Comparison of ENCODE assay signal across 8 cellular contexts in the genomic region with DNA sequence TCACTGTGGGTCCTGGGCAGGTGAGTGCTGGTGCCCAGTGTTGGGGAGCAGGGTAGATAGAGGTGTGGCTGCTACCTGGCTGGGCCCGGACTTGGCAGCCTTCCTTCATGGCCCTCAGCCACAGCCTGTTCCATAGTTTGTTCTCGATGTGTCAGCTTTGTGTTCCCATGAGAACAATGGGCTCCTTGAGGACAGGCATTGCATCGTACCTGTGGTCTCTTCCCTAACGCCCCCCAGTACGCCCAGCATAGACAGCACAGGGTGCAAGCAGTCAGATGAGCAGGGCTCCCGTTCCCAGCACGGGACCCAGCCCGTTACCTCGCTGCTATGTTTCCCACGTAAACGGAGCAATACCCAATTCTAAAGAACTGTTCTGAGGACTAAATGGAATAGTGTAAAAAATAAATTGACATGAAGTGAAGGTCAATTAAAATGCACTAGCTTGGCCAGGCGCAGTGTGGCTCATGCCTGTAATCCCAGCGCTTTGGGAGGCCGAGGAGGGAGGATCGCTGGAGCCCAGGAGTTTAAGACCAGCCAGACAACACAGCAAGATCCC. TPM values are rescaled to one million over a fixed set of nuclear protein-coding genes. Genes with fewer than 3 reads are reported as not detected.
DNase-seq lines count a peak whose midpoint lies in the region; ATAC-seq and TF ChIP-seq lines count a peak whose summit lies in the region.

No MANE protein-coding gene starts in this region.

- H3K9me3 ChIP-seq in HEK293 (ENCODE audit: control insufficient read depth, insufficient read depth, low read depth, low read length) (no peaks in the 10 kb centered on the region), iPS-18c (ENCODE audit: control insufficient read depth, insufficient read depth, low read length) (no peaks in the 10 kb centered on the region)

- H3K36me3 Mint-ChIP-seq in activated T-helper 1 cell treated with anti-CD3 and anti-CD28 coated beads, Interleukin-12 subunit alpha, Interleukin-12 subunit beta, Interleukin-2, Interleukin-4 antibody, amounts not matched to agents 30 ng/mL and 10 ng/mL and 1 ng/mL, durations not matched to agents 14 hours and 24 hours and 36 hours (ENCODE audit: low read depth): peaks cover 21% of the 10 kb centered on the region
- peaks cover 28% of the 10 kb centered on the region for H3K36me3 Mint-ChIP-seq in stimulated activated effector memory CD8-positive, alpha-beta T cell treated with anti-CD3 and anti-CD28 coated beads, Interleukin-12 subunit alpha, Interleukin-12 subunit beta, amount 100 ng/mL, for 72 hours

- H3K9me3 Mint-ChIP-seq in activated T-helper 1 cell treated with anti-CD3 and anti-CD28 coated beads, Interleukin-12 subunit alpha, Interleukin-12 subunit beta, Interleukin-2, Interleukin-4 antibody, amounts not matched to agents 30 ng/mL and 10 ng/mL and 1 ng/mL, durations not matched to agents 14 hours and 24 hours and 36 hours: no peaks in the 10 kb centered on the region
- H3K9me3 Mint-ChIP-seq in stimulated activated effector memory CD8-positive, alpha-beta T cell treated with anti-CD3 and anti-CD28 coated beads, Interleukin-12 subunit alpha, Interleukin-12 subunit beta, amount 100 ng/mL, for 72 hours: no peaks in the 10 kb centered on the region

- no peak for ATAC-seq in stimulated activated effector memory CD8-positive, alpha-beta T cell treated with anti-CD3 and anti-CD28 coated beads, Interleukin-12 subunit alpha, Interleukin-12 subunit beta, amount 100 ng/mL, for 72 hours

- H3K36me3 ChIP-seq in HEK293 (ENCODE audit: control insufficient read depth in 2 of 2, insufficient read depth in 1 of 2, low read length in 2 of 2): peaks cover 0 to 36% of the 10 kb centered on the region in 2 experiments; a peak in 1 of 3 replicates

- CTCF ChIA-PET in HEK293 (lab: Yijun Ruan, JAX): interaction anchor here (1.0 to 15.2 kb wide), 3 partner anchors 11 to 199 kb away, joined by 4 to 333 read pairs (median 12); no protein-coding TSS in a partner anchor
- CTCF ChIA-PET in HEK293T (lab: Yijun Ruan, JAX): no interaction called here

- H3K27ac Mint-ChIP-seq in activated T-helper 1 cell treated with anti-CD3 and anti-CD28 coated beads, Interleukin-12 subunit alpha, Interleukin-12 subunit beta, Interleukin-2, Interleukin-4 antibody, amounts not matched to agents 30 ng/mL and 10 ng/mL and 1 ng/mL, durations not matched to agents 14 hours and 24 hours and 36 hours: peak overlapping the region; percentile 77
- peak overlapping the region; percentile 66 for H3K27ac Mint-ChIP-seq in stimulated activated effector memory CD8-positive, alpha-beta T cell treated with anti-CD3 and anti-CD28 coated beads, Interleukin-12 subunit alpha, Interleukin-12 subunit beta, amount 100 ng/mL, for 72 hours

- no peak for DNase-seq in activated T-helper 1 cell treated with anti-CD3 and anti-CD28 coated beads, Interleukin-12 subunit alpha, Interleukin-12 subunit beta, Interleukin-2, Interleukin-4 antibody, amounts not matched to agents 30 ng/mL and 10 ng/mL and 1 ng/mL, durations not matched to agents 14 hours and 24 hours and 36 hours (ENCODE audit: low spot score)
- no peak for DNase-seq in stimulated activated effector memory CD8-positive, alpha-beta T cell treated with anti-CD3 and anti-CD28 coated beads, Interleukin-12 subunit alpha, Interleukin-12 subunit beta, amount 100 ng/mL, for 72 hours (ENCODE audit: low spot score in 2 of 2)
- DNase-seq in HEK293T (ENCODE audit: extremely low spot score) (no peak), D341Med (ENCODE audit: low spot score) (no peak), GM03348 (ENCODE audit: low spot score) (no peak)
- no peak for DNase-seq in NK-92 treated with Interleukin-12 subunit alpha and Interleukin-12 subunit beta, amount 100 ng/mL, for 24 hours (lab: John Stamatoyannopoulos, UW)

- no peak for TF ChIP-seq CTCF in HEK293 (tag by site-specific recombination; IDR thresholded peaks at IDR 0.05)

- POLR2A ChIA-PET in HEK293 (lab: Yijun Ruan, JAX): interaction anchor here (0.5 to 1.8 kb wide), 5 partner anchors 9 to 877 kb away, joined by 3 to 9 read pairs (median 6); partner anchors contain the start of gene PTTG1IP
- POLR2A ChIA-PET in HEK293T (lab: Yijun Ruan, JAX): interaction anchor here (1.0 to 2.6 kb wide), 3 partner anchors 10 to 169 kb away, joined by 3 to 12 read pairs (median 10); partner anchors contain the start of gene ADARB1

- peaks cover 35% of the 10 kb centered on the region for H3K4me1 Mint-ChIP-seq in activated T-helper 1 cell treated with anti-CD3 and anti-CD28 coated beads, Interleukin-12 subunit alpha, Interleukin-12 subunit beta, Interleukin-2, Interleukin-4 antibody, amounts not matched to agents 30 ng/mL and 10 ng/mL and 1 ng/mL, durations not matched to agents 14 hours and 24 hours and 36 hours (ENCODE audit: low read depth)
- H3K4me1 Mint-ChIP-seq in stimulated activated effector memory CD8-positive, alpha-beta T cell treated with anti-CD3 and anti-CD28 coated beads, Interleukin-12 subunit alpha, Interleukin-12 subunit beta, amount 100 ng/mL, for 72 hours: peaks cover 44% of the 10 kb centered on the region

- H3K27me3 Mint-ChIP-seq in activated T-helper 1 cell treated with anti-CD3 and anti-CD28 coated beads, Interleukin-12 subunit alpha, Interleukin-12 subunit beta, Interleukin-2, Interleukin-4 antibody, amounts not matched to agents 30 ng/mL and 10 ng/mL and 1 ng/mL, durations not matched to agents 14 hours and 24 hours and 36 hours (ENCODE audit: insufficient read depth): no peaks in the 10 kb centered on the region

- peak overlapping the region; percentile 87 for H3K4me3 ChIP-seq in HEK293 (ENCODE audit: low read depth, low read length)
- peak overlapping the region; percentile 95 for H3K4me3 ChIP-seq in iPS-18c (ENCODE audit: insufficient read depth, low read depth, low read length)

- peaks cover 11% of the 10 kb centered on the region; the same call in 1 of the 2 replicates for H3K4me1 ChIP-seq in HEK293 (ENCODE audit: control insufficient read depth, insufficient read depth, low read length)

- intact Hi-C loops in activated T-helper 1 cell treated with anti-CD3 and anti-CD28 coated beads, Interleukin-12 subunit alpha, Interleukin-12 subunit beta, Interleukin-2, Interleukin-4 antibody, amounts not matched to agents 30 ng/mL and 10 ng/mL and 1 ng/mL, durations not matched to agents 14 hours and 24 hours and 36 hours (cut with micrococcal nuclease): loop anchor here (1.0 to 2.0 kb wide), 2 partner anchors 18 to 65 kb away; partner anchors contain the start of gene ITGB2

- H3K27ac ChIP-seq in HEK293 (ENCODE audit: extremely low read depth, low read depth, low read length): peak overlapping the region; percentile 50; the same call in 1 of the 2 replicates

- H3K4me3 Mint-ChIP-seq in activated T-helper 1 cell treated with anti-CD3 and anti-CD28 coated beads, Interleukin-12 subunit alpha, Interleukin-12 subunit beta, Interleukin-2, Interleukin-4 antibody, amounts not matched to agents 30 ng/mL and 10 ng/mL and 1 ng/mL, durations not matched to agents 14 hours and 24 hours and 36 hours: peak overlapping the region; percentile 87
- peak overlapping the region; percentile 84 for H3K4me3 Mint-ChIP-seq in stimulated activated effector memory CD8-positive, alpha-beta T cell treated with anti-CD3 and anti-CD28 coated beads, Interleukin-12 subunit alpha, Interleukin-12 subunit beta, amount 100 ng/mL, for 72 hours

TF ChIP-seq in HEK293, 187 proteins besides CTCF, POLR2A, EP300 and RAD21:
- TF ChIP-seq ZNF140 (tag by site-specific recombination; IDR thresholded peaks at IDR 0.05) (no peak), ZNF324 (tag by site-specific recombination; IDR thresholded peaks at IDR 0.05) (no peak), ZNF837 (tag by site-specific recombination; IDR thresholded peaks at IDR 0.05) (0 out of 2 replicates have a peak, but pooled peaks have one; percentile 14), ZXDB (tag by site-specific recombination; IDR thresholded peaks at IDR 0.05) (no peak), ZNF623 (tag by site-specific recombination; IDR thresholded peaks at IDR 0.05) (no peak; the same call in 1 of the 2 replicates), ZFP41 (tag by site-specific recombination; IDR thresholded peaks at IDR 0.05; ENCODE audit: borderline replicate concordance) (0 out of 2 replicates have a peak, but pooled peaks have one; percentile 38)
TF ChIP-seq in HEK293: peak in this region for 2.

TF ChIP-seq in HEK293T, 16 proteins besides CTCF, POLR2A, EP300 and RAD21:
- TF ChIP-seq CTBP1 (IDR thresholded peaks at IDR 0.05; ENCODE audit: borderline replicate concordance): no peak
- TF ChIP-seq FOXA1 (IDR thresholded peaks at IDR 0.05): no peak
- no peak for TF ChIP-seq LEF1 (IDR thresholded peaks at IDR 0.05; ENCODE audit: borderline replicate concordance)
- no peak for TF ChIP-seq L3MBTL2 (conservative IDR thresholded peaks at IDR 0.05)
- TF ChIP-seq BHLHE40 (IDR thresholded peaks at IDR 0.05; ENCODE audit: borderline replicate concordance): no peak
- no peak for TF ChIP-seq ARNT (IDR thresholded peaks at IDR 0.05)
- TF ChIP-seq NFRKB (IDR thresholded peaks at IDR 0.05): no peak
- no peak for TF ChIP-seq SUZ12 (IDR thresholded peaks at IDR 0.05)
- no peak for TF ChIP-seq ZNF384 (IDR thresholded peaks at IDR 0.05)
- no peak for TF ChIP-seq ELF4 (IDR thresholded peaks at IDR 0.05)
- TF ChIP-seq, protein P1, sequence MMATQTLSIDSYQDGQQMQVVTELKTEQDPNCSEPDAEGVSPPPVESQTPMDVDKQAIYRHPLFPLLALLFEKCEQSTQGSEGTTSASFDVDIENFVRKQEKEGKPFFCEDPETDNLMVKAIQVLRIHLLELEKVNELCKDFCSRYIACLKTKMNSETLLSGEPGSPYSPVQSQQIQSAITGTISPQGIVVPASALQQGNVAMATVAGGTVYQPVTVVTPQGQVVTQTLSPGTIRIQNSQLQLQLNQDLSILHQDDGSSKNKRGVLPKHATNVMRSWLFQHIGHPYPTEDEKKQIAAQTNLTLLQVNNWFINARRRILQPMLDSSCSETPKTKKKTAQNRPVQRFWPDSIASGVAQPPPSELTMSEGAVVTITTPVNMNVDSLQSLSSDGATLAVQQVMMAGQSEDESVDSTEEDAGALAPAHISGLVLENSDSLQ (IDR thresholded peaks at IDR 0.05): no peak
- no peak for TF ChIP-seq SP1 (IDR thresholded peaks at IDR 0.05)
- TF ChIP-seq HDGF (IDR thresholded peaks at IDR 0.05; ENCODE audit: borderline replicate concordance): no peak
- no peak for TF ChIP-seq FOXM1 (IDR thresholded peaks at IDR 0.05; ENCODE audit: borderline replicate concordance)
- no peak for TF ChIP-seq TARDBP (IDR thresholded peaks at IDR 0.05)
- TF ChIP-seq FOXK2 (IDR thresholded peaks at IDR 0.05): no peak

RNA-seq across cellular contexts. Expression of gene SLX9, which starts 0.8 kb away (rescaled TPM):
- total RNA-seq in activated T-helper 1 cell treated with anti-CD3 and anti-CD28 coated beads, Interleukin-12 subunit alpha, Interleukin-12 subunit beta, Interleukin-2, Interleukin-4 antibody, amounts not matched to agents 30 ng/mL and 10 ng/mL and 1 ng/mL, durations not matched to agents 14 hours and 24 hours and 36 hours: 83.4 and 84.7 TPM in 2 replicates

RNA-seq across cellular contexts. Expression of gene ITGB2, which starts 18.4 kb away (rescaled TPM):
- total RNA-seq in activated T-helper 1 cell treated with anti-CD3 and anti-CD28 coated beads, Interleukin-12 subunit alpha, Interleukin-12 subunit beta, Interleukin-2, Interleukin-4 antibody, amounts not matched to agents 30 ng/mL and 10 ng/mL and 1 ng/mL, durations not matched to agents 14 hours and 24 hours and 36 hours: 292 and 294 TPM in 2 replicates
